24 cellular contexts compared by ENCODE assay signal in the genomic region with DNA sequence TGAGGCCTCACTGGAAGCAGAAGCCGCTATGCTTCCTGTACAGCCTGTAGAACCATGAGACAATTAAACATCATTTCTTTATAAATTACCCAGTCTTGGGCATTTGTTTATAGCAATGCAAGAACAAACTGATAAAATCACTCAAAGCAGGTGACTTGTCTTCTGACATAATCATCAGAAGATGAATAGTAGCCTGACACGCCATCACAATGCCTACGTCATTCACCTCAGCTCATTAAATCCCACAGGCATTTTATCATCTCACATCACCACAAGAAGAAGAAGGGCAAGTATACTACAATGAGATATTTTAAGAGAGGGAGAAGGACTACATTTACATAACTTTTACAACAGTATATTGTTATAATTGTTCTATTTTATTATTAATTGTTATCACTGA. TPM values are rescaled to one million over a fixed set of nuclear protein-coding genes. Genes with fewer than 3 reads are reported as not detected.
"Had no signal": no experiment of that assay in that cellular context is flagged by ENCODE, and none has a peak within 500 bp of the region (broad histone marks: within the 10 kb centered on the region; RNA-seq: fewer than 3 reads in every experiment).

No MANE protein-coding gene starts in this region.

- DNase-seq: activated CD4-positive, CD25-positive, alpha-beta regulatory T cell treated with anti-CD3 and anti-CD28 coated beads, Interleukin-2, amount 50 U/mL, for 72 hours; activated CD8-positive, alpha-beta memory T cell treated with anti-CD3 and anti-CD28 coated beads for 24 hours; activated CD8-positive, alpha-beta memory T cell treated with anti-CD3 and anti-CD28 coated beads, Interleukin-2, amount 50 U/mL, for 4 hours; activated naive CD4-positive, alpha-beta T cell treated with anti-CD3 and anti-CD28 coated beads for 36 hours; activated naive CD8-positive, alpha-beta T cell treated with anti-CD3 and anti-CD28 coated beads, Interleukin-2, amount 10 ng/mL, durations not matched to agents 7 days and 5 days; activated T-cell treated with anti-CD3 and anti-CD28 coated beads, Interleukin-2, amount 50 U/mL, for 48 hours; body of pancreas; effector CD8-positive, alpha-beta T cell; foreskin melanocyte; glutamatergic neuron; hippocampal formation; left ventricle myocardium inferior; midbrain; ovary; right cardiac atrium; stimulated activated CD4-positive, alpha-beta T cell treated with anti-CD3 and anti-CD28 coated beads, Interleukin-1b, Interleukin-23, amount 100 ng/mL, for 48 hours; T-helper 1 cell; tibial artery; WERI-Rb-1 had no signal

- H3K27ac Mint-ChIP-seq: activated naive CD4-positive, alpha-beta T cell treated with anti-CD3 and anti-CD28 coated beads for 36 hours; activated naive CD8-positive, alpha-beta T cell treated with anti-CD3 and anti-CD28 coated beads, Interleukin-2, amount 10 ng/mL, durations not matched to agents 7 days and 5 days; dendritic cell treated with granulocyte-macrophage colony-stimulating factor and Interleukin-4, amounts not matched to agents 40 ng/mL and 50 ng/mL, for 4 days; natural killer cell treated with Interleukin-12 subunit alpha and Interleukin-12 subunit beta and Interleukin-15 and Interleukin-18, amount 100 ng/mL, for 72 hours; stimulated activated naive CD8-positive, alpha-beta T cell treated with anti-CD3 and anti-CD28 coated beads, Interleukin-15, Interleukin-2, amounts not matched to agents 100 ng/mL and 50 ng/mL, for 24 hours had no signal

- ATAC-seq: body of pancreas; natural killer cell treated with Interleukin-12 subunit alpha and Interleukin-12 subunit beta and Interleukin-15 and Interleukin-18, amount 100 ng/mL, for 72 hours; right cardiac atrium had no signal

- H3K4me3 ChIP-seq: body of pancreas, left ventricle myocardium inferior, ovary, tibial artery had no signal

- H3K9me3 Mint-ChIP-seq: activated naive CD4-positive, alpha-beta T cell treated with anti-CD3 and anti-CD28 coated beads for 36 hours; activated naive CD8-positive, alpha-beta T cell treated with anti-CD3 and anti-CD28 coated beads, Interleukin-2, amount 10 ng/mL, durations not matched to agents 7 days and 5 days; dendritic cell treated with granulocyte-macrophage colony-stimulating factor and Interleukin-4, amounts not matched to agents 40 ng/mL and 50 ng/mL, for 4 days; natural killer cell treated with Interleukin-12 subunit alpha and Interleukin-12 subunit beta and Interleukin-15 and Interleukin-18, amount 100 ng/mL, for 72 hours; stimulated activated naive CD8-positive, alpha-beta T cell treated with anti-CD3 and anti-CD28 coated beads, Interleukin-15, Interleukin-2, amounts not matched to agents 100 ng/mL and 50 ng/mL, for 24 hours had no signal

- H3K36me3 Mint-ChIP-seq: activated naive CD8-positive, alpha-beta T cell treated with anti-CD3 and anti-CD28 coated beads, Interleukin-2, amount 10 ng/mL, durations not matched to agents 7 days and 5 days; natural killer cell treated with Interleukin-12 subunit alpha and Interleukin-12 subunit beta and Interleukin-15 and Interleukin-18, amount 100 ng/mL, for 72 hours had no signal

- H3K36me3 ChIP-seq: left ventricle myocardium inferior, ovary, tibial artery, WERI-Rb-1 had no signal

- H3K27ac ChIP-seq: body of pancreas, left ventricle myocardium inferior, ovary, tibial artery, WERI-Rb-1 had no signal

- H3K27me3 ChIP-seq: body of pancreas, ovary, tibial artery had no signal

- H3K9me3 ChIP-seq: body of pancreas, left ventricle myocardium inferior, ovary, tibial artery had no signal

- FAIRE-seq: TTC549, urothelium cell line had no signal

- H3K4me3 Mint-ChIP-seq: activated naive CD4-positive, alpha-beta T cell treated with anti-CD3 and anti-CD28 coated beads for 36 hours; activated naive CD8-positive, alpha-beta T cell treated with anti-CD3 and anti-CD28 coated beads, Interleukin-2, amount 10 ng/mL, durations not matched to agents 7 days and 5 days; dendritic cell treated with granulocyte-macrophage colony-stimulating factor and Interleukin-4, amounts not matched to agents 40 ng/mL and 50 ng/mL, for 4 days; natural killer cell treated with Interleukin-12 subunit alpha and Interleukin-12 subunit beta and Interleukin-15 and Interleukin-18, amount 100 ng/mL, for 72 hours; stimulated activated naive CD8-positive, alpha-beta T cell treated with anti-CD3 and anti-CD28 coated beads, Interleukin-15, Interleukin-2, amounts not matched to agents 100 ng/mL and 50 ng/mL, for 24 hours had no signal

RNA-seq across cellular contexts. Expression of a gene that starts 3.1 kb away (rescaled TPM):
- total RNA-seq: activated naive CD4-positive, alpha-beta T cell treated with anti-CD3 and anti-CD28 coated beads for 36 hours; activated naive CD8-positive, alpha-beta T cell treated with anti-CD3 and anti-CD28 coated beads, Interleukin-2, amount 10 ng/mL, durations not matched to agents 7 days and 5 days; natural killer cell treated with Interleukin-12 subunit alpha and Interleukin-12 subunit beta and Interleukin-15 and Interleukin-18, amount 100 ng/mL, for 72 hours had no signal
